In the genomic region with DNA sequence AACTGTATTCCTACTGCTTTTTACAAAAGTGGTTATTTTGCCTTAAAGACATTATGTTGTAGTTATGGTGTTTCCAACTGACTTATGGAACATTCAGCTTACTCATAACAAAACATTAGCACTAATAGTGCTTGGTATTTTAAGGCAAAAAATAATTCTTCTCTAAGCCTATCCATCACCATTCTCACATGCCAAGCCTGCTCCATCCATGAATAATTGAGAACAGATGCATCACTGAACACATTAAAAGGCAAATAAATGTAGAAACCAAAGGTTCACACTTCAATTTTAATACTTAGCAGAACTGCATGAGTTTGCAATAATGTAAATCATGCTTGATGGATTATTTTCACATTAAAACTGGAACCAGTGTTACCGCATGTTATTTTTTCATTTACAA, we compare ENCODE assay signal across 31 cellular contexts. TPM values are rescaled to one million over a fixed set of nuclear protein-coding genes. Genes with fewer than 3 reads are reported as not detected.
"Had no signal": no experiment of that assay in that cellular context is flagged by ENCODE, and none has a peak within 500 bp of the region (broad histone marks: within the 10 kb centered on the region; RNA-seq: fewer than 3 reads in every experiment).

No MANE protein-coding gene starts in this region.

- H3K4me3 ChIP-seq: esophagus squamous epithelium, gastrocnemius medialis, upper lobe of left lung had no signal

- H3K4me3 Mint-ChIP-seq: activated CD4-positive, alpha-beta memory T cell treated with anti-CD3 and anti-CD28 coated beads, Interleukin-2, amount 10 ng/mL, durations not matched to agents 7 days and 5 days; activated CD4-positive, alpha-beta T cell treated with anti-CD3 and anti-CD28 coated beads, Interleukin-2, amount 10 ng/mL, durations not matched to agents 24 days and 14 days; activated CD8-positive, alpha-beta memory T cell treated with anti-CD3 and anti-CD28 coated beads, Interleukin-2, amount 10 ng/mL, durations not matched to agents 7 days and 5 days; activated naive CD4-positive, alpha-beta T cell treated with anti-CD3 and anti-CD28 coated beads, Interleukin-2, amount 50 U/mL, for 24 hours; endodermal cell; memory B cell; nephron; T-helper 1 cell treated with Interleukin-12 subunit alpha and Interleukin-12 subunit beta and Interleukin-4 antibody, amounts not matched to agents 30 μg/mL and 1 μg/mL, for 36 hours had no signal

- H3K9ac ChIP-seq: parathyroid adenoma had no signal

- ATAC-seq: activated CD4-positive, CD25-positive, alpha-beta regulatory T cell treated with anti-CD3 and anti-CD28 coated beads, Interleukin-2, amount 50 U/mL, for 24 hours; activated CD8-positive, alpha-beta memory T cell treated with anti-CD3 and anti-CD28 coated beads, Interleukin-2, amount 10 ng/mL, durations not matched to agents 7 days and 5 days; gastrocnemius medialis; right cardiac atrium; stimulated activated naive CD8-positive, alpha-beta T cell treated with anti-CD3 and anti-CD28 coated beads, Interleukin-15, Interleukin-2, amounts not matched to agents 100 U/mL and 50 U/mL, for 24 hours had no signal

- H3K4me1 ChIP-seq: esophagus squamous epithelium, gastrocnemius medialis, parathyroid adenoma, upper lobe of left lung had no signal

- H3K36me3 ChIP-seq: esophagus squamous epithelium, gastrocnemius medialis, upper lobe of left lung had no signal

- H3K36me3 Mint-ChIP-seq: activated CD8-positive, alpha-beta memory T cell treated with anti-CD3 and anti-CD28 coated beads, Interleukin-2, amount 10 ng/mL, durations not matched to agents 7 days and 5 days; activated naive CD4-positive, alpha-beta T cell treated with anti-CD3 and anti-CD28 coated beads, Interleukin-2, amount 50 U/mL, for 24 hours; memory B cell had no signal

- H3K27me3 Mint-ChIP-seq: activated CD4-positive, alpha-beta memory T cell treated with anti-CD3 and anti-CD28 coated beads, Interleukin-2, amount 10 ng/mL, durations not matched to agents 7 days and 5 days; activated CD4-positive, alpha-beta T cell treated with anti-CD3 and anti-CD28 coated beads, Interleukin-2, amount 10 ng/mL, durations not matched to agents 24 days and 14 days; activated CD8-positive, alpha-beta memory T cell treated with anti-CD3 and anti-CD28 coated beads, Interleukin-2, amount 10 ng/mL, durations not matched to agents 7 days and 5 days; activated naive CD4-positive, alpha-beta T cell treated with anti-CD3 and anti-CD28 coated beads, Interleukin-2, amount 50 U/mL, for 24 hours; memory B cell had no signal

- H3K9me3 Mint-ChIP-seq: activated CD4-positive, alpha-beta memory T cell treated with anti-CD3 and anti-CD28 coated beads, Interleukin-2, amount 10 ng/mL, durations not matched to agents 7 days and 5 days; activated CD4-positive, alpha-beta T cell treated with anti-CD3 and anti-CD28 coated beads, Interleukin-2, amount 10 ng/mL, durations not matched to agents 24 days and 14 days; activated naive CD4-positive, alpha-beta T cell treated with anti-CD3 and anti-CD28 coated beads, Interleukin-2, amount 50 U/mL, for 24 hours; endodermal cell; memory B cell; nephron; T-helper 1 cell treated with Interleukin-12 subunit alpha and Interleukin-12 subunit beta and Interleukin-4 antibody, amounts not matched to agents 30 μg/mL and 1 μg/mL, for 36 hours had no signal

- H3K27ac Mint-ChIP-seq: activated CD4-positive, alpha-beta memory T cell treated with anti-CD3 and anti-CD28 coated beads, Interleukin-2, amount 10 ng/mL, durations not matched to agents 7 days and 5 days; activated CD4-positive, alpha-beta T cell treated with anti-CD3 and anti-CD28 coated beads, Interleukin-2, amount 10 ng/mL, durations not matched to agents 24 days and 14 days; activated CD8-positive, alpha-beta memory T cell treated with anti-CD3 and anti-CD28 coated beads, Interleukin-2, amount 10 ng/mL, durations not matched to agents 7 days and 5 days; activated naive CD4-positive, alpha-beta T cell treated with anti-CD3 and anti-CD28 coated beads, Interleukin-2, amount 50 U/mL, for 24 hours; endodermal cell; memory B cell; T-helper 1 cell treated with Interleukin-12 subunit alpha and Interleukin-12 subunit beta and Interleukin-4 antibody, amounts not matched to agents 30 μg/mL and 1 μg/mL, for 36 hours had no signal

- H3K4me1 Mint-ChIP-seq: activated CD4-positive, alpha-beta memory T cell treated with anti-CD3 and anti-CD28 coated beads, Interleukin-2, amount 10 ng/mL, durations not matched to agents 7 days and 5 days; activated CD4-positive, alpha-beta T cell treated with anti-CD3 and anti-CD28 coated beads, Interleukin-2, amount 10 ng/mL, durations not matched to agents 24 days and 14 days; activated CD8-positive, alpha-beta memory T cell treated with anti-CD3 and anti-CD28 coated beads, Interleukin-2, amount 10 ng/mL, durations not matched to agents 7 days and 5 days; activated naive CD4-positive, alpha-beta T cell treated with anti-CD3 and anti-CD28 coated beads, Interleukin-2, amount 50 U/mL, for 24 hours; endodermal cell had no signal

- H3K27me3 ChIP-seq: gastrocnemius medialis, upper lobe of left lung had no signal

- H3K9me3 ChIP-seq: esophagus squamous epithelium, gastrocnemius medialis, upper lobe of left lung had no signal

- FAIRE-seq: islet of Langerhans had no signal

- H3K27ac ChIP-seq: esophagus squamous epithelium, gastrocnemius medialis, parathyroid adenoma, upper lobe of left lung had no signal

- DNase-seq: activated CD4-positive, alpha-beta memory T cell treated with anti-CD3 and anti-CD28 coated beads, Interleukin-2, amount 10 ng/mL, durations not matched to agents 7 days and 5 days; activated CD4-positive, alpha-beta T cell treated with anti-CD3 and anti-CD28 coated beads, Interleukin-2, amount 10 ng/mL, durations not matched to agents 24 days and 14 days; activated CD8-positive, alpha-beta memory T cell treated with anti-CD3 and anti-CD28 coated beads, Interleukin-2, amount 10 ng/mL, durations not matched to agents 7 days and 5 days; activated gamma-delta T cell treated with Interleukin-2 at 50 U/mL for 16 hours; activated T-cell treated with anti-CD3 and anti-CD28 coated beads for 4 hours; aorta; cerebellar nuclear complex; cortex of kidney; endodermal cell; esophagus squamous epithelium; gastrocnemius medialis; head of caudate nucleus; hypothalamus; left cardiac atrium; right cardiac atrium; stimulated activated CD4-positive, alpha-beta T cell treated with anti-CD3 and anti-CD28 coated beads, Interleukin-12 subunit alpha, Interleukin-12 subunit beta, amount 100 ng/mL, for 4 hours; stimulated activated CD4-positive, alpha-beta T cell treated with anti-CD3 and anti-CD28 coated beads, Interleukin-4, amount 100 ng/mL, for 4 hours; stimulated activated naive CD8-positive, alpha-beta T cell treated with anti-CD3 and anti-CD28 coated beads, Interleukin-15, Interleukin-2, amounts not matched to agents 100 U/mL and 50 U/mL, for 24 hours; upper lobe of left lung had no signal

RNA-seq across cellular contexts. Expression of a gene that starts 42.3 kb away (rescaled TPM):
- total RNA-seq: activated CD4-positive, alpha-beta memory T cell treated with anti-CD3 and anti-CD28 coated beads, Interleukin-2, amount 10 ng/mL, durations not matched to agents 7 days and 5 days; activated CD4-positive, alpha-beta T cell treated with anti-CD3 and anti-CD28 coated beads, Interleukin-2, amount 10 ng/mL, durations not matched to agents 24 days and 14 days; activated CD8-positive, alpha-beta memory T cell treated with anti-CD3 and anti-CD28 coated beads, Interleukin-2, amount 10 ng/mL, durations not matched to agents 7 days and 5 days; aorta; endodermal cell; esophagus squamous epithelium; gastrocnemius medialis; left cardiac atrium; liver; pulmonary artery endothelial cell; right cardiac atrium; skeletal muscle tissue; upper lobe of left lung had no signal
- polyA plus RNA-seq: adipose tissue, aorta, right cardiac atrium, thymus had no signal
